In the genomic region with DNA sequence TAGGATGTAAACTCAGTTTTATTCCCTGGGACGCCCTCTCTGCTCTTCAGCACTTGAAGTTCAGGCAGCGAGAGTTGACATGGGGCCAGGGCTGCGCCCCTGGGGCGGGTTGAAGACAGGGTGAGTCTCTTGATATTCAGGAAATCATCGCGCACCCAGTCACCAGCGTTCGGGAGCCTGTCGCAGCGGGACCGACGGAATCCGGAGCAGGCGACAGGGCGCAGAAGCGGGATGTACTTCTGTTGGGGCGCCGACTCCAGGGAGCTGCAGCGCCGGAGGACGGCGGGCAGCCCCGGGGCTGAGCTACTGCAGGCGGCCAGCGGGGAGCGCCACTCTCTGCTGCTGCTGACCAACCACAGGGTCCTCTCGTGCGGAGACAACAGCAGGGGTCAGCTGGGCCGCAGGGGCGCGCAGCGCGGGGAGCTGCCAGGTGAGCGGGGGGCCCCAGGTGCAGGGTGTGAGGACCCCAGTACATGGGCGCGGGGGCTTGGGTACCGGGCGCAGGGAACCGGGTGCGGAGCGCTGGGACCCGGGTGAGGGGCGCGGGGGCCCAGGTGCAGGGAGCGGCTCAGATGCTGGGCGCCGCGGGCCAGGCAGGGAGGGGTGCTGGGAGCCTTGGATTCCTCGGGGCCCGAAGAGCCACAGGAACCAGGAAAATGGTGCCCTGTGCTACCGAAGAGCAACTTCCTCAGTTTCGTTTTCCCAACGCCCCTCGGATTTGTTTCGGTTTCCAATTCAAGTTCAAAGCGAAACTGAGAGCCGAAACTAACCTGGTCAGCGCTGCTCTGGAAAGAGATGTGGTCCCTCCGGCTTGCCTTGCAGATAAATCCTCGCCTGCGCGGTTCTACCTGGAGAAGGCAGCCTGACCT, we compare ENCODE assay signal across 8 cellular contexts. TPM values are rescaled to one million over a fixed set of nuclear protein-coding genes. Genes with fewer than 3 reads are reported as not detected.
A peak's percentile ranks its signal among the peaks of the same experiment; 100 is the strongest.
DNase-seq lines count a peak whose midpoint lies in the region; ATAC-seq and TF ChIP-seq lines count a peak whose summit lies in the region.

A gene (plus strand): TSS at position 162 of the 869 bp plus-strand sequence. CDS start 70 bp downstream, at position 232.

- H3K4me3 ChIP-seq in left lung: peak within 1 kb of the TSS; percentile 81 to 92

- CTCF ChIA-PET in activated CD4-positive, alpha-beta T cell treated with anti-CD3 and anti-CD28 coated beads, Interleukin-2, amount 10 ng/mL, durations not matched to agents 7 days and 5 days (lab: Charles Lee): interaction anchor here (0.6 to 2.0 kb wide), 18 partner anchors 8 to 915 kb away, joined by 3 to 7 read pairs (median 3); a partner anchor contains a TSS

- peaks cover 25% of the 10 kb centered on the region for H3K9me3 Mint-ChIP-seq in activated CD4-positive, alpha-beta T cell treated with anti-CD3 and anti-CD28 coated beads, Interleukin-2, amount 10 ng/mL, durations not matched to agents 7 days and 5 days

- no peaks in the 10 kb centered on the region for H3K9me3 ChIP-seq in left lung

- H3K27me3 ChIP-seq in left lung: no peaks in the 10 kb centered on the region

- H3K4me3 Mint-ChIP-seq in activated CD4-positive, alpha-beta T cell treated with anti-CD3 and anti-CD28 coated beads, Interleukin-2, amount 10 ng/mL, durations not matched to agents 7 days and 5 days: peak within 1 kb of the TSS; percentile 92

- H3K36me3 Mint-ChIP-seq in activated CD4-positive, alpha-beta T cell treated with anti-CD3 and anti-CD28 coated beads, Interleukin-2, amount 10 ng/mL, durations not matched to agents 7 days and 5 days (ENCODE audit: low read depth): peaks cover 44% of the 10 kb centered on the region

- DNase-seq in Ammon's horn (ENCODE audit: low spot score): peak; percentile 85
- DNase-seq in NCI-H510A (lab: John Stamatoyannopoulos, UW): peak; percentile 68
- DNase-seq in activated CD4-positive, alpha-beta T cell treated with anti-CD3 and anti-CD28 coated beads, Interleukin-2, amount 10 ng/mL, durations not matched to agents 7 days and 5 days: peak; percentile 92
- peak; percentile 89 for DNase-seq in dermis blood vessel endothelial cell
- DNase-seq in left lung: peak; percentile 84 to 93
- peak; percentile 80 for DNase-seq in stimulated activated CD4-positive, alpha-beta T cell treated with anti-CD3 and anti-CD28 coated beads, Interleukin-2, amount 100 ng/mL, for 4 hours (ENCODE audit: low read depth)

- no peaks in the 10 kb centered on the region for H3K36me3 ChIP-seq in left lung

- peak within 1 kb of the TSS; percentile 97 for H3K27ac Mint-ChIP-seq in activated CD4-positive, alpha-beta T cell treated with anti-CD3 and anti-CD28 coated beads, Interleukin-2, amount 10 ng/mL, durations not matched to agents 7 days and 5 days

- peaks cover 0 to 8% of the 10 kb centered on the region in 2 donors for H3K4me1 ChIP-seq in left lung

- intact Hi-C loops in left lung (cut with DNase I): loop anchor here in 1 of 2 donors (10.0 kb wide), 1 partner anchor 136 kb away; no protein-coding TSS in a partner anchor

- H3K27me3 Mint-ChIP-seq in activated CD4-positive, alpha-beta T cell treated with anti-CD3 and anti-CD28 coated beads, Interleukin-2, amount 10 ng/mL, durations not matched to agents 7 days and 5 days: no peaks in the 10 kb centered on the region

- peaks cover 58% of the 10 kb centered on the region for H3K4me1 Mint-ChIP-seq in activated CD4-positive, alpha-beta T cell treated with anti-CD3 and anti-CD28 coated beads, Interleukin-2, amount 10 ng/mL, durations not matched to agents 7 days and 5 days

- ATAC-seq in GM19023 (IDR thresholded peaks at IDR 0.05; ENCODE audit: unreplicated experiment) (peak; percentile 84), HG03280 (IDR thresholded peaks at IDR 0.05; ENCODE audit: unreplicated experiment) (peak; percentile 83), left lung (peak; percentile 98)

- H3K27ac ChIP-seq in left lung: peak within 1 kb of the TSS; percentile 98

- TF ChIP-seq CTCF in left lung (IDR thresholded peaks at IDR 0.05): peak; percentile 75 to 78

- POLR2A ChIA-PET in activated CD4-positive, alpha-beta T cell treated with anti-CD3 and anti-CD28 coated beads, Interleukin-2, amount 10 ng/mL, durations not matched to agents 7 days and 5 days (lab: Charles Lee): interaction anchor here (1.4 kb wide), 1 partner anchor 78 kb away, joined by 6 read pairs; a partner anchor contains a TSS

RNA-seq across cellular contexts. Expression of the gene that starts here (rescaled TPM):
- 10 to 100 TPM; 42.8 to 43.6 TPM for total RNA-seq in activated CD4-positive, alpha-beta T cell treated with anti-CD3 and anti-CD28 coated beads, Interleukin-2, amount 10 ng/mL, durations not matched to agents 7 days and 5 days
- total RNA-seq in dermis blood vessel endothelial cell (7.8 and 11.5 TPM in 2 replicates), left lung (10 to 100 TPM; 13.2 to 21.9 TPM)

Comparison
In these comparisons a context has a peak if more than half of its experiments do, and no peak if none do; other contexts are left out.
1. Peak in every context shown above with its lines: DNase-seq, ATAC-seq, H3K4me3 ChIP-seq and H3K27ac ChIP-seq.